10 cellular contexts compared by ENCODE assay signal in the genomic region with DNA sequence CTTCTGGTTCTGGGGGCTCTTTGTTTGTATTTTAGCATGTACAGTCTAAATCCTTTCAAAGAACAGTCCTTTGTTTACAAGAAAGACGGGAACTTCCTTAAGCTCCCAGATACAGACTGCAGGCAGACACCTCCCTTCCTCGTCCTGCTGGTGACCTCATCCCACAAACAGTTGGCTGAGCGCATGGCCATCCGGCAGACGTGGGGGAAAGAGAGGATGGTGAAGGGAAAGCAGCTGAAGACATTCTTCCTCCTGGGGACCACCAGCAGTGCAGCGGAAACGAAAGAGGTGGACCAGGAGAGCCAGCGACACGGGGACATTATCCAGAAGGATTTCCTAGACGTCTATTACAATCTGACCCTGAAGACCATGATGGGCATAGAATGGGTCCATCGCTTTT. TPM values are rescaled to one million over a fixed set of nuclear protein-coding genes. Genes with fewer than 3 reads are reported as not detected.
DNase-seq lines count a peak whose midpoint lies in the region; ATAC-seq, FAIRE-seq and TF ChIP-seq lines count a peak whose summit lies in the region.
"Had no signal": no experiment of that assay in that cellular context is flagged by ENCODE, and none has a peak within 500 bp of the region (broad histone marks: within the 10 kb centered on the region; RNA-seq: fewer than 3 reads in every experiment).

No MANE protein-coding gene starts in this region.

- no peak for ATAC-seq in HG03571 (IDR thresholded peaks at IDR 0.05; ENCODE audit: unreplicated experiment)

- WGBS in hepatocyte (ENCODE audit: low lambda C conversion rate, missing lambda C conversion rate) = 24% methylated on average over 11 of the region's 11 CpGs
- 24% methylated on average over 11 of the region's 11 CpGs for WGBS in suprapubic skin

- H4K20me1 ChIP-seq in astrocyte (ENCODE audit: insufficient read depth, low read length) (no peaks in the 10 kb centered on the region), hepatocyte (ENCODE audit: insufficient read depth, poor library complexity, severe bottlenecking) (no peaks in the 10 kb centered on the region)

- H3K9me2 ChIP-seq in hepatocyte (replicated peaks; ENCODE audit: insufficient read depth) = no peaks in the 10 kb centered on the region

- no peaks in the 10 kb centered on the region for H3K79me2 ChIP-seq in astrocyte (ENCODE audit: insufficient read depth, low read length)
- H3K79me2 ChIP-seq in hepatocyte = no peaks in the 10 kb centered on the region

- TF ChIP-seq CTCF in HFF-Myc (IDR thresholded peaks at IDR 0.05; ENCODE audit: low read depth, low read length, missing control alignments) = no peak
- TF ChIP-seq CTCF in astrocyte (IDR thresholded peaks at IDR 0.05; ENCODE audit: insufficient read depth, low read depth, low read length) = no peak
- TF ChIP-seq CTCF in hepatocyte (IDR thresholded peaks at IDR 0.05; ENCODE audit: poor library complexity) = no peak
- no peak for TF ChIP-seq CTCF in suprapubic skin (IDR thresholded peaks at IDR 0.05)

- peak; percentile 97 for FAIRE-seq in astrocyte (lab: Jason Lieb, UNC)

- peaks cover 22% of the 10 kb centered on the region for H3K4me1 Mint-ChIP-seq in astrocyte (ENCODE audit: low read depth, unreplicated experiment)

- H3K4me2 ChIP-seq in astrocyte (ENCODE audit: low read length) (peak overlapping the region; percentile 86), hepatocyte (peak overlapping the region; percentile 65)

- H3K27ac Mint-ChIP-seq in astrocyte (ENCODE audit: unreplicated experiment) = peak overlapping the region; percentile 86

- no peak for TF ChIP-seq POLR2A in suprapubic skin (IDR thresholded peaks at IDR 0.05)

- H2AFZ ChIP-seq in astrocyte (ENCODE audit: low read depth, low read length) (peak overlapping the region; percentile 83), hepatocyte (peak overlapping the region; percentile 42)

- H3K4me1 ChIP-seq in astrocyte (ENCODE audit: insufficient read depth, low read length) (peaks cover 15% of the 10 kb centered on the region), hepatocyte (ENCODE audit: insufficient read depth) (peaks cover 17% of the 10 kb centered on the region), suprapubic skin (peaks cover 6% of the 10 kb centered on the region)

- H3K36me3 ChIP-seq in astrocyte (ENCODE audit: insufficient read depth, low read length) (no peaks in the 10 kb centered on the region), hepatocyte (replicated peaks; ENCODE audit: insufficient read depth, low read depth) (no peaks in the 10 kb centered on the region), suprapubic skin (no peaks in the 10 kb centered on the region)
- H3K36me3 ChIP-seq: vagina had no signal

- H3K9me3 ChIP-seq in astrocyte (ENCODE audit: insufficient read depth, low read depth, low read length) = no peaks in the 10 kb centered on the region
- H3K9me3 ChIP-seq in hepatocyte (ENCODE audit: low read depth) = no peaks in the 10 kb centered on the region
- H3K9me3 ChIP-seq in suprapubic skin = no peaks in the 10 kb centered on the region
- H3K9me3 ChIP-seq: vagina had no signal

- peak overlapping the region; percentile 71 for H3K9ac ChIP-seq in astrocyte (ENCODE audit: low read length)

- no peak overlapping the region for H3K4me3 ChIP-seq in HFF-Myc (replicated peaks; ENCODE audit: low read depth, low read length)
- peak overlapping the region; percentile 47 for H3K4me3 ChIP-seq in astrocyte (ENCODE audit: insufficient read depth, low read depth, low read length)
- H3K4me3 ChIP-seq in hepatocyte = no peak overlapping the region
- no peak overlapping the region for H3K4me3 ChIP-seq in suprapubic skin
- H3K4me3 ChIP-seq: vagina had no signal

- peaks cover 9% of the 10 kb centered on the region for H3K27me3 Mint-ChIP-seq in astrocyte (ENCODE audit: low read depth, unreplicated experiment)

- peaks cover 8% of the 10 kb centered on the region for H3K9me3 Mint-ChIP-seq in astrocyte (ENCODE audit: unreplicated experiment)

- H3K27me3 ChIP-seq in astrocyte (ENCODE audit: insufficient read depth, low read length) (no peaks in the 10 kb centered on the region), hepatocyte (no peaks in the 10 kb centered on the region), suprapubic skin (no peaks in the 10 kb centered on the region)
- H3K27me3 ChIP-seq: vagina had no signal

- no peak overlapping the region for H3K4me3 Mint-ChIP-seq in astrocyte (ENCODE audit: unreplicated experiment)

- peak; percentile 65 for DNase-seq in HFF-Myc (ENCODE audit: extremely low read depth, low read depth)
- DNase-seq in astrocyte (ENCODE audit: low read depth) = peak; percentile 90
- DNase-seq in hepatocyte (ENCODE audit: low spot score) = peak; percentile 79
- peak in 1 of 2 donors; percentile 67 for DNase-seq in suprapubic skin (ENCODE audit: low spot score in 2 of 2)
- no peak for DNase-seq in putamen (ENCODE audit: low spot score)
- DNase-seq in NCI-H2107 treated with DMSO at 0.1 percent for 48 hours (lab: John Stamatoyannopoulos, UW; ENCODE audit: unreplicated experiment) = no peak
- DNase-seq: cortex of kidney had no signal

- TF ChIP-seq EP300 in suprapubic skin (IDR thresholded peaks at IDR 0.05) = no peak

- H3K36me3 Mint-ChIP-seq in astrocyte (ENCODE audit: low read depth, unreplicated experiment) = peaks cover 24% of the 10 kb centered on the region

- H3K27ac ChIP-seq in astrocyte (ENCODE audit: low read depth, low read length) (peak overlapping the region; percentile 82), hepatocyte (peak overlapping the region; percentile 88), suprapubic skin (peak overlapping the region; percentile 39)
- H3K27ac ChIP-seq: vagina, VCaP had no signal

RNA-seq across cellular contexts. Expression of a gene that starts 47.9 kb away (rescaled TPM):
- total RNA-seq in astrocyte (2.2 and 2.5 TPM in 2 replicates), hepatocyte (7.0 and 8.1 TPM in 2 replicates), suprapubic skin (1 to 10 TPM in 3 of 4 donors, under 1 TPM in 1; 0.89 to 5.9 (median 3.1) TPM)
- 2.0 and 3.1 TPM in 2 replicates for polyA plus RNA-seq in hepatocyte

Comparison
In these comparisons a context has a peak if more than half of its experiments do, and no peak if none do; other contexts are left out.
1. DNase-seq: peak in HFF-Myc (single experiment), astrocyte (single experiment) and hepatocyte (single experiment); none in putamen (single experiment) and NCI-H2107 treated with DMSO at 0.1 percent for 48 hours (single experiment).
2. Peak in every context shown above with its lines, with median percentiles within 50 percentile points of each other: H3K27ac ChIP-seq.